In the genomic region with DNA sequence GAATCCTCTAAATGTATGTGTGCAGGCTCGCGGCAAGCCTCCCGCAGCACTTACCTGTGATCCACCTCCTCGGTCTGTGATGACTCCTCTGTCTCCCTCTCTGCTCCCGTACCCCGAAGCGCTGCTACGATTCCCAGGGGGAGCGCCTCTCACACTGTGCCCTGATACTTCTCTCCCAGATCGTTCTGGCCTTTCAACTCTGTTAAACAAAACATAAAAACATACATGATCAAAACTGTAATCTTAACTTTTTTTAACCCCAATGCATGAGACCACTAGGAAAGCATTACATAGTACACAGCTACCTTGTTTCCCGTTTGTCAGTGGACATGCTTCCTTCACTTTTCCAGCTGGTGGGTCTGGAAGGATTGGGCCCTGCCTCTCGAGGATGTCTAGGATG, we compare ENCODE assay signal across 1 cellular context.
TF ChIP-seq lines count a peak whose summit lies in the region.

No MANE protein-coding gene starts in this region.

TF ChIP-seq in HCT116, 20 proteins besides CTCF, POLR2A, EP300 and RAD21 (continued from another document):
- no peak for TF ChIP-seq MAX (IDR thresholded peaks at IDR 0.05)
- no peak for TF ChIP-seq SRF (IDR thresholded peaks at IDR 0.05; ENCODE audit: low read depth)
